Comparison of ENCODE assay signal across 8 cellular contexts in genomic region chr11:69644071-69644961, GRCh38. TPM values are rescaled to one million over a fixed set of nuclear protein-coding genes. Genes with fewer than 3 reads are reported as not detected.
DNase-seq lines count a peak whose midpoint lies in the region; ATAC-seq, FAIRE-seq and TF ChIP-seq lines count a peak whose summit lies in the region.

No MANE protein-coding gene starts in this region.

- TF ChIP-seq CTCF in A673 (conservative IDR thresholded peaks at IDR 0.05; ENCODE audit: low read depth, low read length) = peak; percentile 47; the same call in 1 of the 2 replicates

- no TSS peak for BruUV-seq in A673 (replicated peaks; lab: Mats Ljungman, UMichigan)

- no peak for ATAC-seq in GM21367 (IDR thresholded peaks at IDR 0.05; ENCODE audit: unreplicated experiment)
- no peak for ATAC-seq in HG03457 (IDR thresholded peaks at IDR 0.05; ENCODE audit: unreplicated experiment)

- POLR2A ChIA-PET in A673 (lab: Charles Lee; ENCODE audit: low non-redundant PET) = interaction anchor here (1.3 to 1.4 kb wide), 2 partner anchors 22 kb away, joined by 6 to 7 read pairs; no protein-coding TSS in a partner anchor

- H3K4me1 ChIP-seq in A673 (ENCODE audit: insufficient read depth, low read length, poor library complexity, severe bottlenecking) = peaks cover 42% of the 10 kb centered on the region
- H3K4me1 ChIP-seq in effector memory CD4-positive, alpha-beta T cell (ENCODE audit: control insufficient read depth, insufficient read depth, low read length, poor library complexity, severe bottlenecking) = peaks cover 34% of the 10 kb centered on the region

- peak overlapping the region; percentile 86 for H3K4me3 ChIP-seq in A673 (ENCODE audit: low read depth, low read length, poor library complexity, severe bottlenecking)
- no peak overlapping the region for H3K4me3 ChIP-seq in effector memory CD4-positive, alpha-beta T cell (ENCODE audit: insufficient read depth, low read depth, low read length, poor library complexity, severe bottlenecking)

- peak overlapping the region; percentile 99 for H3K27ac ChIP-seq in A673 (ENCODE audit: low read depth, low read length, poor library complexity, severe bottlenecking)
- no peak overlapping the region for H3K27ac ChIP-seq in effector memory CD4-positive, alpha-beta T cell (ENCODE audit: insufficient read depth, low read length, poor library complexity, severe bottlenecking)

- no peaks in the 10 kb centered on the region for H3K27me3 ChIP-seq in A673 (replicated peaks; ENCODE audit: insufficient read depth, low read depth, low read length, poor library complexity)
- H3K27me3 ChIP-seq in effector memory CD4-positive, alpha-beta T cell (replicated peaks; ENCODE audit: control insufficient read depth, insufficient read depth, low read length, poor library complexity, severe bottlenecking) = peaks cover 25% of the 10 kb centered on the region

- no peak for FAIRE-seq in frontal cortex (lab: Jason Lieb, UNC)

- peaks cover 73% of the 10 kb centered on the region for H3K36me3 ChIP-seq in A673 (ENCODE audit: insufficient read depth, low read length, poor library complexity, severe bottlenecking)
- no peaks in the 10 kb centered on the region for H3K36me3 ChIP-seq in effector memory CD4-positive, alpha-beta T cell (ENCODE audit: control insufficient read depth, insufficient read depth, low read length)

- DNase-seq in A673 (ENCODE audit: low spot score) (peak; percentile 85), GM04504 (ENCODE audit: low read depth) (peak; percentile 74), T1000 (lab: John Stamatoyannopoulos, UW) (peak; percentile 68), frontal cortex (ENCODE audit: low spot score in 2 of 2) (peak; percentile 60 to 72), pons (ENCODE audit: low spot score) (peak; percentile 47)
- DNase-seq in effector memory CD4-positive, alpha-beta T cell = no peak

- H3K9me3 ChIP-seq in A673 (ENCODE audit: low read depth, low read length, poor library complexity, severe bottlenecking) = no peaks in the 10 kb centered on the region
- H3K9me3 ChIP-seq in effector memory CD4-positive, alpha-beta T cell (ENCODE audit: control insufficient read depth, low read length) = no peaks in the 10 kb centered on the region

- intact Hi-C loops in A673 (cut with micrococcal nuclease; ENCODE audit: unreplicated experiment) = no loop called here

- CTCF ChIA-PET in A673 (lab: Charles Lee) = interaction anchor here (1.5 kb wide), 1 partner anchor 352 kb away, joined by 3 read pairs; no protein-coding TSS in a partner anchor

RNA-seq across cellular contexts. Expression of gene CCND1, which starts 3.4 kb away (rescaled TPM):
- 2,517 and 2,519 TPM in 2 replicates for total RNA-seq in A673 (2021)
- total RNA-seq in frontal cortex = 10.2 TPM

RNA-seq across cellular contexts. Expression of gene LTO1, which starts 30.8 kb away (rescaled TPM):
- total RNA-seq in A673 (2021) = 52.8 and 56.0 TPM in 2 replicates
- 17.1 TPM for total RNA-seq in frontal cortex

RNA-seq across cellular contexts. Expression of gene FGF19, which starts 59.5 kb away (rescaled TPM):
- total RNA-seq in A673 (2021) = 0.69 TPM in 1 of 2 replicates, not detected in the other
- total RNA-seq in frontal cortex = not detected

Comparison
In these comparisons a context has a peak if more than half of its experiments do, and no peak if none do; other contexts are left out.
1. DNase-seq: peak in A673 (single experiment), GM04504 (single experiment), T1000 (single experiment), frontal cortex (2 of 2) and pons (single experiment); none in effector memory CD4-positive, alpha-beta T cell (0 of 3).
2. RNA of gene CCND1, which starts 3.4 kb away (total RNA-seq): 2,517 to 2,519 TPM in A673; 10.2 TPM in frontal cortex (single experiment); every median in the first group is over 100 times any median in the second.